In genomic region chr14:103155013-103155412, GRCh38 we compare ENCODE assay signal across 9 cellular contexts. TPM values are rescaled to one million over a fixed set of nuclear protein-coding genes. Genes with fewer than 3 reads are reported as not detected.
DNase-seq lines count a peak whose midpoint lies in the region; ATAC-seq, FAIRE-seq and TF ChIP-seq lines count a peak whose summit lies in the region.
"Had no signal": no experiment of that assay in that cellular context is flagged by ENCODE, and none has a peak within 500 bp of the region (broad histone marks: within the 10 kb centered on the region; RNA-seq: fewer than 3 reads in every experiment).

No MANE protein-coding gene starts in this region.

- H3K56ac ChIP-seq in H9 (ENCODE audit: insufficient read length, low read depth, low read length) = no peak overlapping the region

- FAIRE-seq in H54 (lab: Jason Lieb, UNC) = peak; percentile 98

- no peak overlapping the region for H3K14ac ChIP-seq in H9 (ENCODE audit: insufficient read depth, low read length)

- H3K4me1 Mint-ChIP-seq in H9 = peaks cover 10 to 24% of the 10 kb centered on the region in 2 experiments

- H3K4me1 ChIP-seq in heart right ventricle = peaks cover 0 to 17% (median 7%) of the 10 kb centered on the region in 9 donors
- no peaks in the 10 kb centered on the region; the same call in 1 of the 2 replicates for H3K4me1 ChIP-seq in H9 (ENCODE audit: insufficient read depth, low read length)

- H3K36me3 Mint-ChIP-seq in H9 (ENCODE audit: insufficient read depth in 1 of 3, low read depth in 3 of 3) = no peaks in the 10 kb centered on the region
- H3K36me3 Mint-ChIP-seq: type B pancreatic cell had no signal

- no peak overlapping the region for H3K27ac Mint-ChIP-seq in H9
- H3K27ac Mint-ChIP-seq: type B pancreatic cell had no signal

- DNase-seq in H54 (ENCODE audit: insufficient read length, low spot score) = peak; percentile 95
- DNase-seq in heart right ventricle = peak; percentile 79 to 80
- DNase-seq in sciatic nerve (ENCODE audit: low spot score) = peak; percentile 77
- DNase-seq in NCI-H2227 treated with DMSO at 0.1 percent for 48 hours (lab: John Stamatoyannopoulos, UW) = no peak
- DNase-seq in H9 = no peak

- WGBS in heart right ventricle, 2 donors = 34 to 40% methylated on average over 6 of the region's 6 CpGs
- no CpG with 5 or more reads among the region's 6 CpGs for WGBS in H9 (ENCODE audit: extremely low coverage, insufficient read length, low lambda C conversion rate)

- H3K27me3 ChIP-seq in heart right ventricle (peaks cover 0 to 8% (median 0%) of the 10 kb centered on the region in 7 donors), H9 (ENCODE audit: insufficient read depth, low read length) (no peaks in the 10 kb centered on the region)

- H3K9ac ChIP-seq in H9 (ENCODE audit: extremely low read depth, insufficient read length, low read length) = no peak overlapping the region

- H4K20me1 ChIP-seq in H9 (ENCODE audit: control insufficient read depth, insufficient read depth, insufficient read length) = no peaks in the 10 kb centered on the region

- H3T11ph ChIP-seq in H9 (ENCODE audit: low read length) = no peak overlapping the region

- TF ChIP-seq CTCF in heart right ventricle (IDR thresholded peaks at IDR 0.05) = no peak
- no peak for TF ChIP-seq CTCF in H9 (conservative IDR thresholded peaks at IDR 0.05)

- no peak overlapping the region for H2BK15ac ChIP-seq in H9 (ENCODE audit: low read depth, low read length)

- H3K79me1 ChIP-seq in H9 (ENCODE audit: insufficient read depth, low read depth, low read length, poor library complexity, severe bottlenecking) = no peaks in the 10 kb centered on the region

- no peak for TF ChIP-seq POLR2A in H54 (IDR thresholded peaks at IDR 0.05; ENCODE audit: low read depth, low read length)

- no peaks in the 10 kb centered on the region for H3K36me3 ChIP-seq in heart right ventricle

- no peak overlapping the region for H3K4me3 ChIP-seq in heart right ventricle

- H3K9me3 ChIP-seq in heart right ventricle = no peaks in the 10 kb centered on the region
- H3K9me3 ChIP-seq in H9 (ENCODE audit: control insufficient read depth, low read depth, low read length) = no peaks in the 10 kb centered on the region

- no peak overlapping the region for H2BK120ac ChIP-seq in H9 (ENCODE audit: low read depth, low read length, poor library complexity, severe bottlenecking)

- H4K91ac ChIP-seq in H9 (ENCODE audit: insufficient read length, low read depth, low read length) = no peak overlapping the region

- no peak overlapping the region for H4K5ac ChIP-seq in H9 (ENCODE audit: insufficient read length, low read depth, low read length)

- peaks cover 8% of the 10 kb centered on the region for H3K27me3 Mint-ChIP-seq in H9 (ENCODE audit: low read depth)
- H3K27me3 Mint-ChIP-seq: type B pancreatic cell had no signal

- no peak overlapping the region for H2AFZ ChIP-seq in H9 (ENCODE audit: low read length)

- H3K9me3 Mint-ChIP-seq in H9 = peaks cover 0 to 4% of the 10 kb centered on the region in 2 experiments; a peak in 1 of 5 replicates
- H3K9me3 Mint-ChIP-seq: type B pancreatic cell had no signal

- H2AK5ac ChIP-seq in H9 (ENCODE audit: insufficient read length, low read length) = no peak overlapping the region

- H4K8ac ChIP-seq in H9 (replicated peaks; ENCODE audit: insufficient read length, low read depth, low read length) = no peak overlapping the region

- no peak overlapping the region for H3K4me2 ChIP-seq in H9 (ENCODE audit: insufficient read depth, insufficient read length, low read length)

- H3K27ac ChIP-seq in heart right ventricle (no peak overlapping the region), H9 (ENCODE audit: insufficient read length, low read depth, low read length) (no peak overlapping the region)

- ATAC-seq in SK-N-SH treated with all-trans-retinoic acid at 6 μM for 48 hours = peak; percentile 99
- peak; percentile 97 to 100 (median 98) for ATAC-seq in heart right ventricle
- ATAC-seq in sciatic nerve = peak; percentile 94
- ATAC-seq in HG03045 (IDR thresholded peaks at IDR 0.05; ENCODE audit: unreplicated experiment) = no peak
- ATAC-seq in HG03432 (IDR thresholded peaks at IDR 0.05; ENCODE audit: unreplicated experiment) = no peak

- no peak overlapping the region for H2BK12ac ChIP-seq in H9 (ENCODE audit: insufficient read length, low read depth, low read length)

- no peak overlapping the region for H3K18ac ChIP-seq in H9 (ENCODE audit: insufficient read length, low read depth, low read length)

- no peak overlapping the region for H2BK20ac ChIP-seq in H9 (ENCODE audit: low read depth, low read length, poor library complexity, severe bottlenecking)

- no peaks in the 10 kb centered on the region for H3K79me2 ChIP-seq in H9 (ENCODE audit: insufficient read depth, low read length)

- no peak overlapping the region for H3K4ac ChIP-seq in H9 (ENCODE audit: low read depth, low read length)

- no peak overlapping the region for H3K23ac ChIP-seq in H9 (ENCODE audit: insufficient read length, low read depth, low read length)

- intact Hi-C loops in heart right ventricle (cut with DNase I) = no loop called here
- intact Hi-C loops in sciatic nerve (cut with DNase I) = no loop called here

- no peak overlapping the region for H2BK5ac ChIP-seq in H9 (ENCODE audit: insufficient read length, low read length)

- H3K4me3 Mint-ChIP-seq in H9 = no peak overlapping the region

- H3K23me2 ChIP-seq in H9 (ENCODE audit: insufficient read length, low read depth, low read length, poor library complexity, severe bottlenecking) = no peaks in the 10 kb centered on the region

TF ChIP-seq in SK-N-SH treated with all-trans-retinoic acid at 6 μM for 48 hours, 23 proteins besides CTCF, POLR2A, EP300 and RAD21:
- TF ChIP-seq, protein P1, sequence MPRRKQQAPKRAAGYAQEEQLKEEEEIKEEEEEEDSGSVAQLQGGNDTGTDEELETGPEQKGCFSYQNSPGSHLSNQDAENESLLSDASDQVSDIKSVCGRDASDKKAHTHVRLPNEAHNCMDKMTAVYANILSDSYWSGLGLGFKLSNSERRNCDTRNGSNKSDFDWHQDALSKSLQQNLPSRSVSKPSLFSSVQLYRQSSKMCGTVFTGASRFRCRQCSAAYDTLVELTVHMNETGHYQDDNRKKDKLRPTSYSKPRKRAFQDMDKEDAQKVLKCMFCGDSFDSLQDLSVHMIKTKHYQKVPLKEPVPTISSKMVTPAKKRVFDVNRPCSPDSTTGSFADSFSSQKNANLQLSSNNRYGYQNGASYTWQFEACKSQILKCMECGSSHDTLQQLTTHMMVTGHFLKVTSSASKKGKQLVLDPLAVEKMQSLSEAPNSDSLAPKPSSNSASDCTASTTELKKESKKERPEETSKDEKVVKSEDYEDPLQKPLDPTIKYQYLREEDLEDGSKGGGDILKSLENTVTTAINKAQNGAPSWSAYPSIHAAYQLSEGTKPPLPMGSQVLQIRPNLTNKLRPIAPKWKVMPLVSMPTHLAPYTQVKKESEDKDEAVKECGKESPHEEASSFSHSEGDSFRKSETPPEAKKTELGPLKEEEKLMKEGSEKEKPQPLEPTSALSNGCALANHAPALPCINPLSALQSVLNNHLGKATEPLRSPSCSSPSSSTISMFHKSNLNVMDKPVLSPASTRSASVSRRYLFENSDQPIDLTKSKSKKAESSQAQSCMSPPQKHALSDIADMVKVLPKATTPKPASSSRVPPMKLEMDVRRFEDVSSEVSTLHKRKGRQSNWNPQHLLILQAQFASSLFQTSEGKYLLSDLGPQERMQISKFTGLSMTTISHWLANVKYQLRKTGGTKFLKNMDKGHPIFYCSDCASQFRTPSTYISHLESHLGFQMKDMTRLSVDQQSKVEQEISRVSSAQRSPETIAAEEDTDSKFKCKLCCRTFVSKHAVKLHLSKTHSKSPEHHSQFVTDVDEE (CRISPR knock-in tag; IDR thresholded peaks at IDR 0.05) = no peak
- TF ChIP-seq, protein P2, sequence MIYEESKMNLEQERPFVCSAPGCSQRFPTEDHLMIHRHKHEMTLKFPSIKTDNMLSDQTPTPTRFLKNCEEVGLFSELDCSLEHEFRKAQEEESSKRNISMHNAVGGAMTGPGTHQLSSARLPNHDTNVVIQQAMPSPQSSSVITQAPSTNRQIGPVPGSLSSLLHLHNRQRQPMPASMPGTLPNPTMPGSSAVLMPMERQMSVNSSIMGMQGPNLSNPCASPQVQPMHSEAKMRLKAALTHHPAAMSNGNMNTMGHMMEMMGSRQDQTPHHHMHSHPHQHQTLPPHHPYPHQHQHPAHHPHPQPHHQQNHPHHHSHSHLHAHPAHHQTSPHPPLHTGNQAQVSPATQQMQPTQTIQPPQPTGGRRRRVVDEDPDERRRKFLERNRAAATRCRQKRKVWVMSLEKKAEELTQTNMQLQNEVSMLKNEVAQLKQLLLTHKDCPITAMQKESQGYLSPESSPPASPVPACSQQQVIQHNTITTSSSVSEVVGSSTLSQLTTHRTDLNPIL (CRISPR knock-in tag; IDR thresholded peaks at IDR 0.05; ENCODE audit: low read depth) = no peak
- TF ChIP-seq PPARA (CRISPR knock-in tag; IDR thresholded peaks at IDR 0.05; ENCODE audit: borderline replicate concordance) = no peak
- no peak for TF ChIP-seq BACH2 (CRISPR knock-in tag; IDR thresholded peaks at IDR 0.05; ENCODE audit: borderline replicate concordance)
- TF ChIP-seq SNAI2 (CRISPR knock-in tag; IDR thresholded peaks at IDR 0.05) = no peak
- TF ChIP-seq, protein P3, sequence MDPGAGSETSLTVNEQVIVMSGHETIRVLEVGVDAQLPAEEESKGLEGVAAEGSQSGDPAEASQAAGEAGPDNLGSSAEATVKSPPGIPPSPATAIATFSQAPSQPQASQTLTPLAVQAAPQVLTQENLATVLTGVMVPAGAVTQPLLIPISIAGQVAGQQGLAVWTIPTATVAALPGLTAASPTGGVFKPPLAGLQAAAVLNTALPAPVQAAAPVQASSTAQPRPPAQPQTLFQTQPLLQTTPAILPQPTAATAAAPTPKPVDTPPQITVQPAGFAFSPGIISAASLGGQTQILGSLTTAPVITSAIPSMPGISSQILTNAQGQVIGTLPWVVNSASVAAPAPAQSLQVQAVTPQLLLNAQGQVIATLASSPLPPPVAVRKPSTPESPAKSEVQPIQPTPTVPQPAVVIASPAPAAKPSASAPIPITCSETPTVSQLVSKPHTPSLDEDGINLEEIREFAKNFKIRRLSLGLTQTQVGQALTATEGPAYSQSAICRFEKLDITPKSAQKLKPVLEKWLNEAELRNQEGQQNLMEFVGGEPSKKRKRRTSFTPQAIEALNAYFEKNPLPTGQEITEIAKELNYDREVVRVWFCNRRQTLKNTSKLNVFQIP (CRISPR knock-in tag; IDR thresholded peaks at IDR 0.05; ENCODE audit: borderline replicate concordance, low read depth) = no peak
- TF ChIP-seq TOX (CRISPR knock-in tag; IDR thresholded peaks at IDR 0.05; ENCODE audit: borderline replicate concordance) = no peak
- no peak for TF ChIP-seq ZNF8 (CRISPR knock-in tag; IDR thresholded peaks at IDR 0.05)
- no peak for TF ChIP-seq CSDC2 (CRISPR knock-in tag; IDR thresholded peaks at IDR 0.05)
- TF ChIP-seq ARNTL (CRISPR knock-in tag; IDR thresholded peaks at IDR 0.05; ENCODE audit: borderline replicate concordance, low read depth) = no peak
- TF ChIP-seq ZFP30 (CRISPR knock-in tag; IDR thresholded peaks at IDR 0.05) = no peak
TF ChIP-seq in SK-N-SH treated with all-trans-retinoic acid at 6 μM for 48 hours: peak in this region for 0.

RNA-seq across cellular contexts. Expression of gene TNFAIP2, which starts 31.8 kb away (rescaled TPM):
- total RNA-seq in heart right ventricle = 100 to 1,000 TPM in 1 of 10 donors, 10 to 100 TPM in 9; 21.8 to 134 (median 42.0) TPM
- 100 to 1,000 TPM in 1 of 2 donors, 10 to 100 TPM in 1; 24.6 to 138 TPM for polyA plus RNA-seq in heart right ventricle
- 142 TPM for total RNA-seq in sciatic nerve
- 29.3 and 29.7 TPM in 2 replicates for total RNA-seq in H9 (2021)

Comparison
In these comparisons a context has a peak if more than half of its experiments do, and no peak if none do; other contexts are left out.
1. DNase-seq: peak in H54 (single experiment), heart right ventricle (2 of 2) and sciatic nerve (single experiment); none in NCI-H2227 treated with DMSO at 0.1 percent for 48 hours (single experiment) and H9 (single experiment).
2. ATAC-seq: peak in SK-N-SH treated with all-trans-retinoic acid at 6 μM for 48 hours (single experiment), heart right ventricle (8 of 8) and sciatic nerve (single experiment); none in HG03045 (single experiment) and HG03432 (single experiment).